In the genomic region with DNA sequence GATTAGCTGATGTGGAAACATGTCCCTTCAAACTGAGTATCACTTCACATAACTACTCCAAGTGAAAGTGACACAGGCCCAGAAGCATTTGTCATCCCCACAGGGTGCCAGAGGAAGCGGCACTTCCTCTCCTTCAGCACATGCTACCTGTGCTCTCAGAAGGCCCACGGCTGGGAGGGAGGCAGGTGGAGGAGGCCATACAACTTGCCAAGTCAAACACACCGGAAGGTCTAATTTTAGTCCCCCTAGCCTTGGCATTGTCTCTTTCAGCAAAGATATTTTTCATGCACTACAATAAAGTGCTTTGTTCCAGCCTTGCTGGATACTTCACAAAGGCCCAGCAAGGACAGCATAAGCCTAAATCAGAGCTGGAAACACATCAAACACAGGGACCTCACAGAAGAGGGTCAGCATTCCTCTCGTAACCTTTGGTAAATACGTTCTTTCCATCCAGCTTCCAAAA, we compare ENCODE assay signal across 2 cellular contexts.
TF ChIP-seq lines count a peak whose summit lies in the region.

No MANE protein-coding gene starts in this region.

TF ChIP-seq in HCT116, 20 proteins besides CTCF, POLR2A, EP300 and RAD21:
- TF ChIP-seq ZFX (IDR thresholded peaks at IDR 0.05) (0 out of 2 replicates have a peak, but pooled peaks have one; percentile 11), POLR2AphosphoS5 (IDR thresholded peaks at IDR 0.05; ENCODE audit: low read depth, low read length) (peak; percentile 48), TCF7L2 (IDR thresholded peaks at IDR 0.05; ENCODE audit: borderline replicate concordance, extremely low read depth, insufficient read depth, insufficient read length) (no peak), ELF1 (IDR thresholded peaks at IDR 0.05; ENCODE audit: borderline replicate concordance, low read depth) (no peak), ZBTB33 (IDR thresholded peaks at IDR 0.05; ENCODE audit: extremely low read depth, insufficient replicate concordance, low read length) (no peak), CBX3 (IDR thresholded peaks at IDR 0.05; ENCODE audit: low read depth) (peak; percentile 93; the same call in 1 of the 2 replicates), SRF (IDR thresholded peaks at IDR 0.05; ENCODE audit: low read depth) (no peak), SP1 (IDR thresholded peaks at IDR 0.05; ENCODE audit: low read depth) (peak; percentile 58; the same call in 1 of the 2 replicates), EZH2 (IDR thresholded peaks at IDR 0.05) (no peak), EZH2phosphoT487 (IDR thresholded peaks at IDR 0.05; ENCODE audit: borderline replicate concordance) (no peak), SIN3A (IDR thresholded peaks at IDR 0.05; ENCODE audit: low read depth) (0 out of 2 replicates have a peak, but pooled peaks have one; percentile 31), FOSL1 (IDR thresholded peaks at IDR 0.05; ENCODE audit: low read depth) (no peak), CEBPB (IDR thresholded peaks at IDR 0.05; ENCODE audit: low read depth) (no peak), EGR1 (IDR thresholded peaks at IDR 0.05; ENCODE audit: low read depth) (no peak), YY1 (IDR thresholded peaks at IDR 0.05; ENCODE audit: extremely low read depth, insufficient replicate concordance, low read depth, low read length) (peak; percentile 75), JUND (IDR thresholded peaks at IDR 0.05) (no peak; the same call in 1 of the 2 replicates), ZNF274 (IDR thresholded peaks at IDR 0.05; ENCODE audit: low read depth, low read length) (no peak)
- TF ChIP-seq, protein P1, sequence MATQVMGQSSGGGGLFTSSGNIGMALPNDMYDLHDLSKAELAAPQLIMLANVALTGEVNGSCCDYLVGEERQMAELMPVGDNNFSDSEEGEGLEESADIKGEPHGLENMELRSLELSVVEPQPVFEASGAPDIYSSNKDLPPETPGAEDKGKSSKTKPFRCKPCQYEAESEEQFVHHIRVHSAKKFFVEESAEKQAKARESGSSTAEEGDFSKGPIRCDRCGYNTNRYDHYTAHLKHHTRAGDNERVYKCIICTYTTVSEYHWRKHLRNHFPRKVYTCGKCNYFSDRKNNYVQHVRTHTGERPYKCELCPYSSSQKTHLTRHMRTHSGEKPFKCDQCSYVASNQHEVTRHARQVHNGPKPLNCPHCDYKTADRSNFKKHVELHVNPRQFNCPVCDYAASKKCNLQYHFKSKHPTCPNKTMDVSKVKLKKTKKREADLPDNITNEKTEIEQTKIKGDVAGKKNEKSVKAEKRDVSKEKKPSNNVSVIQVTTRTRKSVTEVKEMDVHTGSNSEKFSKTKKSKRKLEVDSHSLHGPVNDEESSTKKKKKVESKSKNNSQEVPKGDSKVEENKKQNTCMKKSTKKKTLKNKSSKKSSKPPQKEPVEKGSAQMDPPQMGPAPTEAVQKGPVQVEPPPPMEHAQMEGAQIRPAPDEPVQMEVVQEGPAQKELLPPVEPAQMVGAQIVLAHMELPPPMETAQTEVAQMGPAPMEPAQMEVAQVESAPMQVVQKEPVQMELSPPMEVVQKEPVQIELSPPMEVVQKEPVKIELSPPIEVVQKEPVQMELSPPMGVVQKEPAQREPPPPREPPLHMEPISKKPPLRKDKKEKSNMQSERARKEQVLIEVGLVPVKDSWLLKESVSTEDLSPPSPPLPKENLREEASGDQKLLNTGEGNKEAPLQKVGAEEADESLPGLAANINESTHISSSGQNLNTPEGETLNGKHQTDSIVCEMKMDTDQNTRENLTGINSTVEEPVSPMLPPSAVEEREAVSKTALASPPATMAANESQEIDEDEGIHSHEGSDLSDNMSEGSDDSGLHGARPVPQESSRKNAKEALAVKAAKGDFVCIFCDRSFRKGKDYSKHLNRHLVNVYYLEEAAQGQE (IDR thresholded peaks at IDR 0.05; ENCODE audit: low read depth), result no peak
- TF ChIP-seq, protein P2, sequence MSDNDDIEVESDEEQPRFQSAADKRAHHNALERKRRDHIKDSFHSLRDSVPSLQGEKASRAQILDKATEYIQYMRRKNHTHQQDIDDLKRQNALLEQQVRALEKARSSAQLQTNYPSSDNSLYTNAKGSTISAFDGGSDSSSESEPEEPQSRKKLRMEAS (IDR thresholded peaks at IDR 0.05), result peak; percentile 95
- TF ChIP-seq, protein P3, sequence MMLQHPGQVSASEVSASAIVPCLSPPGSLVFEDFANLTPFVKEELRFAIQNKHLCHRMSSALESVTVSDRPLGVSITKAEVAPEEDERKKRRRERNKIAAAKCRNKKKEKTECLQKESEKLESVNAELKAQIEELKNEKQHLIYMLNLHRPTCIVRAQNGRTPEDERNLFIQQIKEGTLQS (IDR thresholded peaks at IDR 0.05), result no peak

TF ChIP-seq in HepG2, 621 proteins besides CTCF, POLR2A, EP300 and RAD21 (continues in another document):
- TF ChIP-seq TARDBP (CRISPR knock-in tag; IDR thresholded peaks at IDR 0.05) (peak; percentile 44), TFDP1 (CRISPR knock-in tag; IDR thresholded peaks at IDR 0.05; ENCODE audit: borderline replicate concordance) (peak; percentile 75; the same call in 1 of the 2 replicates), ZNF883 (CRISPR knock-in tag; IDR thresholded peaks at IDR 0.05; ENCODE audit: not compliant biosample characterization) (no peak), ZNF317 (CRISPR knock-in tag; IDR thresholded peaks at IDR 0.05) (0 out of 2 replicates have a peak, but pooled peaks have one; percentile 17), ZNF275 (CRISPR knock-in tag; IDR thresholded peaks at IDR 0.05; ENCODE audit: borderline replicate concordance) (0 out of 2 replicates have a peak, but pooled peaks have one; percentile 28), DBP (CRISPR knock-in tag; IDR thresholded peaks at IDR 0.05; ENCODE audit: not compliant biosample characterization) (no peak), RNF2 (conservative IDR thresholded peaks at IDR 0.05; ENCODE audit: low read depth) (no peak), SMAD9 (CRISPR knock-in tag; IDR thresholded peaks at IDR 0.05) (no peak), KDM2A (CRISPR knock-in tag; IDR thresholded peaks at IDR 0.05; ENCODE audit: borderline replicate concordance, low read depth) (peak; percentile 69), RXRB (CRISPR knock-in tag; IDR thresholded peaks at IDR 0.05; ENCODE audit: borderline replicate concordance) (peak; percentile 79), ZBTB10 (CRISPR knock-in tag; IDR thresholded peaks at IDR 0.05; ENCODE audit: borderline replicate concordance) (no peak), ZFP1 (CRISPR knock-in tag; IDR thresholded peaks at IDR 0.05) (0 out of 2 replicates have a peak, but pooled peaks have one; percentile 49), TERF1 (CRISPR knock-in tag; IDR thresholded peaks at IDR 0.05) (no peak), CREBL2 (CRISPR knock-in tag; IDR thresholded peaks at IDR 0.05; ENCODE audit: borderline replicate concordance) (no peak), SAFB2 (CRISPR knock-in tag; IDR thresholded peaks at IDR 0.05; ENCODE audit: borderline replicate concordance, low read depth) (peak; percentile 35; the same call in 1 of the 2 replicates), MED1 (CRISPR knock-in tag; IDR thresholded peaks at IDR 0.05) (peak; percentile 77), NFATC3 (CRISPR knock-in tag; IDR thresholded peaks at IDR 0.05) (no peak), ZNF572 (CRISPR knock-in tag; IDR thresholded peaks at IDR 0.05) (no peak), SIX4 (CRISPR knock-in tag; IDR thresholded peaks at IDR 0.05) (peak; percentile 61; the same call in 1 of the 2 replicates), ZBTB3 (CRISPR knock-in tag; IDR thresholded peaks at IDR 0.05; ENCODE audit: borderline replicate concordance, low read depth) (0 out of 2 replicates have a peak, but pooled peaks have one; percentile 39), SP1 (IDR thresholded peaks at IDR 0.05) (no peak), SP1 (CRISPR knock-in tag; IDR thresholded peaks at IDR 0.05) (no peak), KDM6A (CRISPR knock-in tag; IDR thresholded peaks at IDR 0.05; ENCODE audit: low read depth) (peak; percentile 78), ZMYM2 (CRISPR knock-in tag; IDR thresholded peaks at IDR 0.05) (0 out of 2 replicates have a peak, but pooled peaks have one; percentile 6), ARID3A (IDR thresholded peaks at IDR 0.05; ENCODE audit: low read depth, low read length) (0 out of 2 replicates have a peak, but pooled peaks have one; percentile 25), ZBTB38 (CRISPR knock-in tag; IDR thresholded peaks at IDR 0.05) (peak; percentile 78; the same call in 1 of the 2 replicates)
- TF ChIP-seq, protein P4, sequence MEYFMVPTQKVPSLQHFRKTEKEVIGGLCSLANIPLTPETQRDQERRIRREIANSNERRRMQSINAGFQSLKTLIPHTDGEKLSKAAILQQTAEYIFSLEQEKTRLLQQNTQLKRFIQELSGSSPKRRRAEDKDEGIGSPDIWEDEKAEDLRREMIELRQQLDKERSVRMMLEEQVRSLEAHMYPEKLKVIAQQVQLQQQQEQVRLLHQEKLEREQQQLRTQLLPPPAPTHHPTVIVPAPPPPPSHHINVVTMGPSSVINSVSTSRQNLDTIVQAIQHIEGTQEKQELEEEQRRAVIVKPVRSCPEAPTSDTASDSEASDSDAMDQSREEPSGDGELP (IDR thresholded peaks at IDR 0.05; ENCODE audit: borderline replicate concordance, low read depth), result peak; percentile 41; the same call in 1 of the 2 replicates
